Comparison of ENCODE assay signal across 10 cellular contexts in genomic region chr17:60186372-60186771, GRCh38. TPM values are rescaled to one million over a fixed set of nuclear protein-coding genes. Genes with fewer than 3 reads are reported as not detected.
DNase-seq lines count a peak whose midpoint lies in the region; ATAC-seq and TF ChIP-seq lines count a peak whose summit lies in the region.
"Not testable (repeated sequence)": the region's sequence is repeated elsewhere in the genome, so short reads cannot be mapped to it uniquely, and the experiment has no call there.
"Had no signal": no experiment of that assay in that cellular context is flagged by ENCODE, and none has a peak within 500 bp of the region (broad histone marks: within the 10 kb centered on the region; RNA-seq: fewer than 3 reads in every experiment).

No MANE protein-coding gene starts in this region.

- H3K27me3 ChIP-seq in PC-3 (ENCODE audit: low read length); right cardiac atrium (ENCODE audit: control insufficient read depth, insufficient read depth): not testable (repeated sequence)

- H3K79me2 ChIP-seq in PC-3 (ENCODE audit: low read length) = not testable (repeated sequence)

- H3K9me3 Mint-ChIP-seq in HFFc6; neural crest cell; stimulated activated naive B cell treated with anti-CD40 and anti-IgM and Interleukin-4, amounts not matched to agents 10 μg/mL and 1 μg/mL and 100 μg/mL, for 72 hours: not testable (repeated sequence)

- POLR2A ChIA-PET in PC-3 (lab: Charles Lee; ENCODE audit: unreplicated experiment) = not testable (repeated sequence)

- not testable (repeated sequence) for H2AFZ ChIP-seq in PC-3 (ENCODE audit: low read length)

- not testable (repeated sequence) for DNase-seq in HFFc6; PC-3; right cardiac atrium; neural crest cell (ENCODE audit: low read depth, low spot score); stimulated activated naive B cell treated with anti-CD40 and anti-IgM and Interleukin-4, amounts not matched to agents 10 μg/mL and 1 μg/mL and 100 μg/mL, for 72 hours

- H3K36me3 Mint-ChIP-seq in HFFc6 (ENCODE audit: low read depth) = peaks cover 36% of the 10 kb centered on the region
- H3K36me3 Mint-ChIP-seq in neural crest cell (ENCODE audit: low read depth) = not testable (repeated sequence)
- peaks cover 27 to 37% of the 10 kb centered on the region in 2 donors for H3K36me3 Mint-ChIP-seq in stimulated activated naive B cell treated with anti-CD40 and anti-IgM and Interleukin-4, amounts not matched to agents 10 μg/mL and 1 μg/mL and 100 μg/mL, for 72 hours

- H3K27me3 Mint-ChIP-seq in HFFc6 (ENCODE audit: insufficient read depth); neural crest cell (ENCODE audit: low read depth); stimulated activated naive B cell treated with anti-CD40 and anti-IgM and Interleukin-4, amounts not matched to agents 10 μg/mL and 1 μg/mL and 100 μg/mL, for 72 hours: not testable (repeated sequence)

- peaks cover 10% of the 10 kb centered on the region for H3K36me3 ChIP-seq in PC-3 (ENCODE audit: low read depth, low read length)

- not testable (repeated sequence) for H4K20me1 ChIP-seq in PC-3 (ENCODE audit: low read length)

- not testable (repeated sequence) for TF ChIP-seq CTCF in C4-2B (conservative IDR thresholded peaks at IDR 0.05); HFFc6 (IDR thresholded peaks at IDR 0.05); PC-3 (conservative IDR thresholded peaks at IDR 0.05; ENCODE audit: low read depth, low read length); neural crest cell (conservative IDR thresholded peaks at IDR 0.05)

- CTCF ChIA-PET in PC-3 (lab: Charles Lee) = not testable (repeated sequence)

- H3K4me1 ChIP-seq in PC-3 (ENCODE audit: insufficient read depth, low read length) = peaks cover 16% of the 10 kb centered on the region
- not testable (repeated sequence) for H3K4me1 ChIP-seq in right cardiac atrium (ENCODE audit: control insufficient read depth, insufficient read depth, low read length)

- not testable (repeated sequence) for H3K4me3 ChIP-seq in PC-3 (ENCODE audit: low read length); right cardiac atrium (ENCODE audit: low read length)

- not testable (repeated sequence) for H3K4me2 ChIP-seq in PC-3 (ENCODE audit: low read length)

- H3K27ac ChIP-seq in C4-2B (peak overlapping the region; percentile 34; the same call in 1 of the 2 replicates), PC-3 (ENCODE audit: low read length) (peak overlapping the region; percentile 62; the same call in 1 of the 2 replicates), cingulate gyrus (ENCODE audit: low read depth, low read length) (peak overlapping the region; percentile 39), right cardiac atrium (ENCODE audit: low read length) (peak overlapping the region; percentile 37)

- H3K9ac ChIP-seq in PC-3 (ENCODE audit: low read length) = not testable (repeated sequence)

- BruUV-seq in PC-3 (replicated peaks; lab: Mats Ljungman, UMichigan) = not testable (repeated sequence)

- not testable (repeated sequence) for ATAC-seq in PC-3; right cardiac atrium; stimulated activated naive B cell treated with anti-CD40 and anti-IgM and Interleukin-4, amounts not matched to agents 10 μg/mL and 1 μg/mL and 100 μg/mL, for 72 hours (replicated peaks)

- H3F3A ChIP-seq in PC-3 (ENCODE audit: low read length, unreplicated experiment) = not testable (repeated sequence)

- intact Hi-C loops in PC-3 (cut with micrococcal nuclease); right cardiac atrium (cut with DNase I): not testable (repeated sequence)

- peak overlapping the region; percentile 48 for H3K4me3 Mint-ChIP-seq in HFFc6
- not testable (repeated sequence) for H3K4me3 Mint-ChIP-seq in neural crest cell
- peak overlapping the region in 1 of 2 donors; percentile 14 for H3K4me3 Mint-ChIP-seq in stimulated activated naive B cell treated with anti-CD40 and anti-IgM and Interleukin-4, amounts not matched to agents 10 μg/mL and 1 μg/mL and 100 μg/mL, for 72 hours

- H3K27ac Mint-ChIP-seq in HFFc6 (peak overlapping the region; percentile 96), neural crest cell (ENCODE audit: unreplicated experiment) (peak overlapping the region; percentile 3)
- H3K27ac Mint-ChIP-seq in stimulated activated naive B cell treated with anti-CD40 and anti-IgM and Interleukin-4, amounts not matched to agents 10 μg/mL and 1 μg/mL and 100 μg/mL, for 72 hours = peak overlapping the region; percentile 2

- WGBS in right cardiac atrium = 85% methylated on average over 1 of the region's 1 CpG

- H3K9me2 ChIP-seq in PC-3 (replicated peaks; ENCODE audit: low read length) = not testable (repeated sequence)

- peaks cover 32% of the 10 kb centered on the region for H3K4me1 Mint-ChIP-seq in HFFc6 (ENCODE audit: low read depth)
- not testable (repeated sequence) for H3K4me1 Mint-ChIP-seq in neural crest cell
- peaks cover 9 to 15% of the 10 kb centered on the region in 2 donors for H3K4me1 Mint-ChIP-seq in stimulated activated naive B cell treated with anti-CD40 and anti-IgM and Interleukin-4, amounts not matched to agents 10 μg/mL and 1 μg/mL and 100 μg/mL, for 72 hours

- H3K9me3 ChIP-seq in PC-3 (ENCODE audit: low read length); right cardiac atrium (ENCODE audit: control insufficient read depth, low read length): not testable (repeated sequence)

RNA-seq across cellular contexts. Expression of gene CA4, which starts 36.6 kb away (rescaled TPM):
- total RNA-seq in HFFc6 (2021; fragmentation: NEBNext Ultra II Directional; extraction: Animal tissue kit (Norgen Biotek cat#: 25700)) = not detected
- total RNA-seq in PC-3 (2014; rRNA removed) (not detected in 2 replicates), right cardiac atrium (10 to 100 TPM in 1 of 4 donors, 1 to 10 TPM in 3; 2.3 to 11.3 (median 4.3) TPM), neural crest cell (0.26 TPM in 1 of 2 replicates, not detected in the other)
- polyA plus RNA-seq in right cardiac atrium = 17.6 TPM
- total RNA-seq: CD8-positive, alpha-beta T cell; OCI-LY7 had no signal
- polyA plus RNA-seq: BJ had no signal

Comparison
In these comparisons a context has a peak if more than half of its experiments do, and no peak if none do; other contexts are left out.
1. H3K27ac Mint-ChIP-seq: peak in every context shown above with its lines; median percentile 96 in HFFc6; 3 in neural crest cell; 2 in stimulated activated naive B cell treated with anti-CD40 and anti-IgM and Interleukin-4, amounts not matched to agents 10 μg/mL and 1 μg/mL and 100 μg/mL, for 72 hours.